Comparison of ENCODE assay signal across 9 cellular contexts in the genomic region with DNA sequence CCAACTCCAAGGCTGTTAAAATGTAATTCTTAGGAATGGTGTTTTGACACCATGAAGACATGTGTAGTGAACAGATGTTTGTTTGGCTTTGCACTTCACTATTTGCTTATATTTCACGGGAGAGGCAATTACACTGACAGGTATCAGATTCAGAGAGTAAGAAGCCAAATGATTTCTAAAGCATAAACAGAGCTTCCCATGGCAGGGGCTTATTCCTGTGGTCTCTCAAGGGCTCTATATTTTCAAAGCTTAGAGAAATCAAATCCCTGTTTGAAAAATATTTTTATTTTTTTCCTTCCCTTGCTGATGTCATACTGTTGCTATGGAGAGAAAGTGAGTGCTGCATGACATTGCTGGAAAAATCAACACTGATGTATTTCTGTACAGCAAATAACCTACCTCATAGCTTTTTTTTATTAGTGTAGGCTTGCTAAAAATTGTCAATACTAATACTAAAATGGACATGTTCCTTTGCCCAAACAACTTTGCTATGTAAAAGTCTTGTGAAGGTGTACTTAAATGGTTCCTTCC.
DNase-seq lines count a peak whose midpoint lies in the region; ATAC-seq and TF ChIP-seq lines count a peak whose summit lies in the region.
"Had no signal": no experiment of that assay in that cellular context is flagged by ENCODE, and none has a peak within 500 bp of the region (broad histone marks: within the 10 kb centered on the region; RNA-seq: fewer than 3 reads in every experiment).

No MANE protein-coding gene starts in this region.

- no peak for TF ChIP-seq CTCF in glutamatergic neuron (IDR thresholded peaks at IDR 0.05; ENCODE audit: partially characterized antibody, unreplicated experiment)

- H3K9me3 Mint-ChIP-seq in glutamatergic neuron (ENCODE audit: unreplicated experiment), result no peaks in the 10 kb centered on the region
- no peaks in the 10 kb centered on the region for H3K9me3 Mint-ChIP-seq in effector memory CD8-positive, alpha-beta T cell

- no peaks in the 10 kb centered on the region for H3K36me3 Mint-ChIP-seq in glutamatergic neuron (ENCODE audit: unreplicated experiment)
- peaks cover 4% of the 10 kb centered on the region for H3K36me3 Mint-ChIP-seq in effector memory CD8-positive, alpha-beta T cell (ENCODE audit: insufficient read depth)

- in situ Hi-C loops in GM23248 (cut with MboI), result no loop called here

- peaks cover 12% of the 10 kb centered on the region for H3K4me1 Mint-ChIP-seq in glutamatergic neuron (ENCODE audit: low read depth, unreplicated experiment)
- no peaks in the 10 kb centered on the region for H3K4me1 Mint-ChIP-seq in effector memory CD8-positive, alpha-beta T cell (ENCODE audit: low read depth in 2 of 2)

- H4K20me1 ChIP-seq in GM23248 (ENCODE audit: insufficient read depth), result no peaks in the 10 kb centered on the region

- peak; percentile 77 for DNase-seq in GM23248
- DNase-seq in SJCRH30, result peak; percentile 22 to 65
- no peak for DNase-seq in glutamatergic neuron
- DNase-seq in effector memory CD8-positive, alpha-beta T cell, result no peak
- no peak for DNase-seq in GM19240 (ENCODE audit: insufficient read length, low spot score)
- DNase-seq in stimulated activated CD4-positive, alpha-beta T cell treated with anti-CD3 and anti-CD28 coated beads, Interleukin-15, amount 100 ng/mL, for 24 hours, result no peak
- no peak for DNase-seq in NCI-H1930 (lab: John Stamatoyannopoulos, UW)

- 33 to 59% methylated on average over 1 of the region's 1 CpG for WGBS in GM23248 (ENCODE audit: low coverage in 1 of 2, low lambda C conversion rate in 2 of 2, missing lambda C conversion rate in 2 of 2), 2 experiments

- peak overlapping the region; percentile 71 for H3K4me2 ChIP-seq in GM23248 (ENCODE audit: unreplicated experiment)

- H3K27me3 ChIP-seq in ACC112 (ENCODE audit: insufficient read depth, low read length), result no peaks in the 10 kb centered on the region
- no peaks in the 10 kb centered on the region for H3K27me3 ChIP-seq in GM23248 (replicated peaks; ENCODE audit: insufficient read depth)
- H3K27me3 ChIP-seq in SJCRH30, result no peaks in the 10 kb centered on the region
- H3K27me3 ChIP-seq: neutrophil had no signal

- ATAC-seq in effector memory CD8-positive, alpha-beta T cell (replicated peaks), result no peak

- H3K4me1 ChIP-seq in ACC112 (ENCODE audit: control insufficient read depth, insufficient read depth, low read length, unreplicated experiment), result peaks cover 31% of the 10 kb centered on the region
- H3K4me1 ChIP-seq in GM23248 (ENCODE audit: insufficient read depth), result peaks cover 29% of the 10 kb centered on the region
- peaks cover 21% of the 10 kb centered on the region for H3K4me1 ChIP-seq in SJCRH30

- H3K9me2 ChIP-seq in GM23248 (ENCODE audit: insufficient read depth), result no peaks in the 10 kb centered on the region

- H3K27ac Mint-ChIP-seq in glutamatergic neuron (ENCODE audit: unreplicated experiment), result peak overlapping the region; percentile 40
- H3K27ac Mint-ChIP-seq in effector memory CD8-positive, alpha-beta T cell, result no peak overlapping the region

- H3K4me3 Mint-ChIP-seq in glutamatergic neuron (ENCODE audit: unreplicated experiment), result no peak overlapping the region
- no peak overlapping the region for H3K4me3 Mint-ChIP-seq in effector memory CD8-positive, alpha-beta T cell

- no peak overlapping the region for H2AFZ ChIP-seq in ACC112 (ENCODE audit: low read length, unreplicated experiment)
- H2AFZ ChIP-seq in GM23248, result 0 out of 2 replicates have a peak overlapping the region, but pooled peaks have one; percentile 24

- H3F3A ChIP-seq in GM23248 (ENCODE audit: insufficient read depth), result peaks cover 34% of the 10 kb centered on the region

- no peaks in the 10 kb centered on the region for H3K79me2 ChIP-seq in ACC112 (ENCODE audit: control insufficient read depth, insufficient read depth, low read length, unreplicated experiment)
- H3K79me2 ChIP-seq in GM23248 (ENCODE audit: insufficient read depth), result no peaks in the 10 kb centered on the region

- peak overlapping the region; percentile 99 for H3K27ac ChIP-seq in ACC112 (ENCODE audit: low read depth, low read length)
- peak overlapping the region; percentile 99 for H3K27ac ChIP-seq in GM23248
- H3K27ac ChIP-seq in SJCRH30, result peak overlapping the region; percentile 76
- H3K27ac ChIP-seq: neutrophil had no signal

- H3K27me3 Mint-ChIP-seq in glutamatergic neuron (ENCODE audit: unreplicated experiment), result peaks cover 1% of the 10 kb centered on the region
- no peaks in the 10 kb centered on the region for H3K27me3 Mint-ChIP-seq in effector memory CD8-positive, alpha-beta T cell

- H3K4me3 ChIP-seq in ACC112 (ENCODE audit: low read depth, low read length), result peak overlapping the region; percentile 20; the same call in 1 of the 2 replicates
- H3K4me3 ChIP-seq in GM23248, result peak overlapping the region; percentile 34; the same call in 1 of the 2 replicates
- no peak overlapping the region for H3K4me3 ChIP-seq in SJCRH30

- no peaks in the 10 kb centered on the region for H3K9me3 ChIP-seq in GM23248 (ENCODE audit: low read depth)
- H3K9me3 ChIP-seq in SJCRH30 (replicated peaks), result no peaks in the 10 kb centered on the region
- H3K9me3 ChIP-seq: neutrophil had no signal

- H3K36me3 ChIP-seq in ACC112 (ENCODE audit: insufficient read depth, low read length) (no peaks in the 10 kb centered on the region; the same call in 1 of the 2 replicates), GM23248 (ENCODE audit: low read depth) (0 out of 2 replicates have a peak, but pooled peaks cover 28% of the 10 kb centered on the region), SJCRH30 (peaks cover 10% of the 10 kb centered on the region; the same call in 1 of the 2 replicates)

- peak overlapping the region; percentile 83 for H3K9ac ChIP-seq in GM23248

Comparison
In these comparisons a context has a peak if more than half of its experiments do, and no peak if none do; other contexts are left out.
1. DNase-seq: peak in GM23248 (single experiment) and SJCRH30 (2 of 2); none in glutamatergic neuron (single experiment), effector memory CD8-positive, alpha-beta T cell (0 of 3), GM19240 (single experiment), stimulated activated CD4-positive, alpha-beta T cell treated with anti-CD3 and anti-CD28 coated beads, Interleukin-15, amount 100 ng/mL, for 24 hours (single experiment) and NCI-H1930 (0 of 2).
2. Peak in every context shown above with its lines, with median percentiles within 50 percentile points of each other: H3K27ac ChIP-seq.